2 cellular contexts compared by ENCODE assay signal in the genomic region with DNA sequence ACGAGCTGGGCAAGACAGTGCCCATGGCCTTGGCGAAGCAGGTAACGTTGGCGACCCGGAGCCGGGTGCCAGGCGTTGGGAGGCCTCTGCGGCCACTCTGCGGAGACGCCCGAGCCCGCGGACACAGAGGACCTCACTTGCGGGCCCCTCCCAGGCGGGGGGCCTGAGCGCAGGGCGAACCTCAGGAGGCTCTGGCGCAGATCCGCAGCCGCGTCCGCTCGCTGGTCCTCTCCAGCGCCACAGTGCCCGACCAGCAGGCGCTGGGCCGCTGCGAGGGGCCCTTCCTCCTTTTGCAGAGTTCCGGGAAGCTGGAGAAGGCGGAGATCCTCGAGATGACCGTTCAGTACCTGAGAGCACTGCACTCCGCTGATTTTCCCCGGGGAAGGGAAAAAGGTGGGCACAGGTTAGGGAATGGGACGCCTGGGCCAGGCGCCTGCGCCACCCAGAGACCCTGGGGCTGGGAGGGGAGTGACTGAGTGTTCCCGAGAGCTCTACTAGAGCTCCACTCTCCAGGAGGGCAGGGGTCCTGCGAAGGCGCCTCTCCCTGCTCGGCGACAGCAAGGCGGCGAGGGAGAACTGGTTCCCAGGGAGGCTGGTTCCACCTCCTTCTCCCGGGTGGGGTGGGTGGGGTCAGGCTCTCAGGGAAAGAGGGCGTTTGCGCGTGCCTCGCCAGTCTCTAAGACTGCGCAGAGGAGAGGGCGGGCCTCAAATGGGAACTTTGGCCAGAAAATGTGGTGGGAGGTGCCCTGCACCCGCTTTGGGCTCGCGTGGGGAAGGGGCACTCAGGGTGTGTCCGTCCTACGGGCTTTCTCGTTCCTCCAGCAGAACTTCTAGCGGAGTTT.
A peak's percentile ranks its signal among the peaks of the same experiment; 100 is the strongest.
TF ChIP-seq lines count a peak whose summit lies in the region.

No MANE protein-coding gene starts in this region.

TF ChIP-seq in HEK293, 187 proteins besides CTCF, POLR2A, EP300 and RAD21 (continues in another document):
- peak; percentile 65 for TF ChIP-seq SP2 (tag by site-specific recombination; IDR thresholded peaks at IDR 0.05)
- peak; percentile 37; the same call in 1 of the 2 replicates for TF ChIP-seq ZBTB20 (tag by site-specific recombination; IDR thresholded peaks at IDR 0.05)
- no peak for TF ChIP-seq ZSCAN16 (tag by site-specific recombination; IDR thresholded peaks at IDR 0.05)
- 0 out of 2 replicates have a peak, but pooled peaks have one; percentile 7 for TF ChIP-seq GLIS1 (tag by site-specific recombination; IDR thresholded peaks at IDR 0.05)
- TF ChIP-seq ZNF433 (tag by site-specific recombination; IDR thresholded peaks at IDR 0.05; ENCODE audit: low read depth), result no peak
- TF ChIP-seq EGR2 (tag by site-specific recombination; IDR thresholded peaks at IDR 0.05; ENCODE audit: low read depth), result no peak
- peak; percentile 83 for TF ChIP-seq KLF1 (tag by site-specific recombination; IDR thresholded peaks at IDR 0.05)
- TF ChIP-seq ZNF311 (tag by site-specific recombination; IDR thresholded peaks at IDR 0.05; ENCODE audit: borderline replicate concordance), result no peak
- TF ChIP-seq ZBTB1 (tag by site-specific recombination; IDR thresholded peaks at IDR 0.05), result no peak
- TF ChIP-seq, protein P1, sequence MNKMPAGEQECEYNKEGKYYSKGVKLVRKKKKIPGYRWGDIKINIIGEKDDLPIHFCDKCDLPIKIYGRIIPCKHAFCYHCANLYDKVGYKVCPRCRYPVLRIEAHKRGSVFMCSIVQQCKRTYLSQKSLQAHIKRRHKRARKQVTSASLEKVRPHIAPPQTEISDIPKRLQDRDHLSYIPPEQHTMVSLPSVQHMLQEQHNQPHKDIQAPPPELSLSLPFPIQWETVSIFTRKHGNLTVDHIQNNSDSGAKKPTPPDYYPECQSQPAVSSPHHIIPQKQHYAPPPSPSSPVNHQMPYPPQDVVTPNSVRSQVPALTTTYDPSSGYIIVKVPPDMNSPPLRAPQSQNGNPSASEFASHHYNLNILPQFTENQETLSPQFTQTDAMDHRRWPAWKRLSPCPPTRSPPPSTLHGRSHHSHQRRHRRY (tag by site-specific recombination; IDR thresholded peaks at IDR 0.05), result no peak
- TF ChIP-seq, protein P2, sequence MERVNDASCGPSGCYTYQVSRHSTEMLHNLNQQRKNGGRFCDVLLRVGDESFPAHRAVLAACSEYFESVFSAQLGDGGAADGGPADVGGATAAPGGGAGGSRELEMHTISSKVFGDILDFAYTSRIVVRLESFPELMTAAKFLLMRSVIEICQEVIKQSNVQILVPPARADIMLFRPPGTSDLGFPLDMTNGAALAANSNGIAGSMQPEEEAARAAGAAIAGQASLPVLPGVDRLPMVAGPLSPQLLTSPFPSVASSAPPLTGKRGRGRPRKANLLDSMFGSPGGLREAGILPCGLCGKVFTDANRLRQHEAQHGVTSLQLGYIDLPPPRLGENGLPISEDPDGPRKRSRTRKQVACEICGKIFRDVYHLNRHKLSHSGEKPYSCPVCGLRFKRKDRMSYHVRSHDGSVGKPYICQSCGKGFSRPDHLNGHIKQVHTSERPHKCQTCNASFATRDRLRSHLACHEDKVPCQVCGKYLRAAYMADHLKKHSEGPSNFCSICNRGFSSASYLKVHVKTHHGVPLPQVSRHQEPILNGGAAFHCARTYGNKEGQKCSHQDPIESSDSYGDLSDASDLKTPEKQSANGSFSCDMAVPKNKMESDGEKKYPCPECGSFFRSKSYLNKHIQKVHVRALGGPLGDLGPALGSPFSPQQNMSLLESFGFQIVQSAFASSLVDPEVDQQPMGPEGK (tag by site-specific recombination; IDR thresholded peaks at IDR 0.05), result peak; percentile 17; the same call in 1 of the 2 replicates
- TF ChIP-seq ZNF394 (tag by site-specific recombination; IDR thresholded peaks at IDR 0.05; ENCODE audit: borderline replicate concordance), result no peak
- no peak for TF ChIP-seq ZNF768 (tag by site-specific recombination; IDR thresholded peaks at IDR 0.05)
- peak; percentile 56 for TF ChIP-seq KLF9 (tag by site-specific recombination; IDR thresholded peaks at IDR 0.05; ENCODE audit: low read depth)
- TF ChIP-seq, protein P3, sequence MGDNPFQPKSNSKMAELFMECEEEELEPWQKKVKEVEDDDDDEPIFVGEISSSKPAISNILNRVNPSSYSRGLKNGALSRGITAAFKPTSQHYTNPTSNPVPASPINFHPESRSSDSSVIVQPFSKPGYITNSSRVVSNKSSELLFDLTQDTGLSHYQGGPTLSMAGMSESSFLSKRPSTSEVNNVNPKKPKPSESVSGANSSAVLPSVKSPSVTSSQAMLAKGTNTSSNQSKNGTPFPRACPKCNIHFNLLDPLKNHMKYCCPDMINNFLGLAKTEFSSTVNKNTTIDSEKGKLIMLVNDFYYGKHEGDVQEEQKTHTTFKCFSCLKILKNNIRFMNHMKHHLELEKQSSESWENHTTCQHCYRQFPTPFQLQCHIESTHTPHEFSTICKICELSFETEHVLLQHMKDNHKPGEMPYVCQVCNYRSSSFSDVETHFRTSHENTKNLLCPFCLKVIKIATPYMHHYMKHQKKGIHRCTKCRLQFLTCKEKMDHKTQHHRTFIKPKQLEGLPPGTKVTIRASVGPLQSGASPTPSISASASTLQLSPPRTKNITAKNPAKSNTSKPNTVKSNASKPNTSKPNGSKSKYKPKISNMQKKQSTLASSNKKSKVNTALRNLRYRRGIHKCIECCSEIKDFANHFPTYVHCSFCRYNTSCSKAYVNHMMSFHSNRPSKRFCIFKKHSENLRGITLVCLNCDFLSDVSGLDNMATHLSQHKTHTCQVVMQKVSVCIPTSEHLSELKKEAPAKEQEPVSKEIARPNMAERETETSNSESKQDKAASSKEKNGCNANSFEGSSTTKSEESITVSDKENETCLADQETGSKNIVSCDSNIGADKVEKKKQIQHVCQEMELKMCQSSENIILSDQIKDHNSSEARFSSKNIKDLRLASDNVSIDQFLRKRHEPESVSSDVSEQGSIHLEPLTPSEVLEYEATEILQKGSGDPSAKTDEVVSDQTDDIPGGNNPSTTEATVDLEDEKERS (tag by site-specific recombination; IDR thresholded peaks at IDR 0.05), result no peak
- TF ChIP-seq ZBTB7A (tag by site-specific recombination; IDR thresholded peaks at IDR 0.05; ENCODE audit: low read depth), result no peak
- TF ChIP-seq ZNF473 (tag by site-specific recombination; IDR thresholded peaks at IDR 0.05), result no peak
- TF ChIP-seq, protein P4, sequence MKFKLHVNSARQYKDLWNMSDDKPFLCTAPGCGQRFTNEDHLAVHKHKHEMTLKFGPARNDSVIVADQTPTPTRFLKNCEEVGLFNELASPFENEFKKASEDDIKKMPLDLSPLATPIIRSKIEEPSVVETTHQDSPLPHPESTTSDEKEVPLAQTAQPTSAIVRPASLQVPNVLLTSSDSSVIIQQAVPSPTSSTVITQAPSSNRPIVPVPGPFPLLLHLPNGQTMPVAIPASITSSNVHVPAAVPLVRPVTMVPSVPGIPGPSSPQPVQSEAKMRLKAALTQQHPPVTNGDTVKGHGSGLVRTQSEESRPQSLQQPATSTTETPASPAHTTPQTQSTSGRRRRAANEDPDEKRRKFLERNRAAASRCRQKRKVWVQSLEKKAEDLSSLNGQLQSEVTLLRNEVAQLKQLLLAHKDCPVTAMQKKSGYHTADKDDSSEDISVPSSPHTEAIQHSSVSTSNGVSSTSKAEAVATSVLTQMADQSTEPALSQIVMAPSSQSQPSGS (tag by site-specific recombination; IDR thresholded peaks at IDR 0.05; ENCODE audit: low read depth), result no peak
- TF ChIP-seq ZNF791 (tag by site-specific recombination; IDR thresholded peaks at IDR 0.05), result no peak
- TF ChIP-seq ZNF514 (tag by site-specific recombination; IDR thresholded peaks at IDR 0.05), result no peak
- no peak for TF ChIP-seq ZNF121 (tag by site-specific recombination; IDR thresholded peaks at IDR 0.05)
- TF ChIP-seq ZNF24 (tag by site-specific recombination; IDR thresholded peaks at IDR 0.05), result no peak
- no peak for TF ChIP-seq YY2 (tag by site-specific recombination; IDR thresholded peaks at IDR 0.05)
- TF ChIP-seq IKZF3 (tag by site-specific recombination; IDR thresholded peaks at IDR 0.05), result no peak
- TF ChIP-seq SCRT2 (tag by site-specific recombination; IDR thresholded peaks at IDR 0.05), result no peak

TF ChIP-seq in H1, 55 proteins besides CTCF, POLR2A, EP300 and RAD21:
- peak; percentile 41 for TF ChIP-seq KDM4A (IDR thresholded peaks at IDR 0.05; ENCODE audit: low read depth, low read length, severe bottlenecking)
- peak; percentile 66 for TF ChIP-seq EZH2 (IDR thresholded peaks at IDR 0.05; ENCODE audit: low read depth, low read length, severe bottlenecking)
- TF ChIP-seq SUZ12 (IDR thresholded peaks at IDR 0.05; ENCODE audit: low read length), result peak; percentile 82
- TF ChIP-seq CREB1 (IDR thresholded peaks at IDR 0.05), result no peak
- TF ChIP-seq CTBP2 (IDR thresholded peaks at IDR 0.05; ENCODE audit: borderline replicate concordance, insufficient read depth, insufficient read length, low read length), result peak; percentile 36
